In genomic region chr1:219173758-219174671, GRCh38 we compare ENCODE assay signal across 8 cellular contexts. TPM values are rescaled to one million over a fixed set of nuclear protein-coding genes. Genes with fewer than 3 reads are reported as not detected.
DNase-seq lines count a peak whose midpoint lies in the region; ATAC-seq and TF ChIP-seq lines count a peak whose summit lies in the region.

Gene LYPLAL1 (plus strand): TSS chr1:219173878. CDS start chr1:219173891, 13 bp downstream.

- no peaks in the 10 kb centered on the region for H3K36me3 ChIP-seq in kidney epithelial cell (ENCODE audit: control insufficient read depth, insufficient read depth, low read length)

- ATAC-seq in GM19025 (IDR thresholded peaks at IDR 0.05; ENCODE audit: low read depth, unreplicated experiment), result peak; percentile 65
- ATAC-seq in HG03280 (IDR thresholded peaks at IDR 0.05; ENCODE audit: unreplicated experiment), result peak; percentile 72

- H3K4me3 ChIP-seq in kidney epithelial cell (ENCODE audit: low read depth, low read length), result peak within 1 kb of the TSS; percentile 55

- DNase-seq in AML-193 (lab: John Stamatoyannopoulos, UW) (peak; percentile 78 to 81), NCI-H460 (ENCODE audit: extremely low read depth, low read depth) (peak; percentile 91), cerebellum (ENCODE audit: low spot score) (peak; percentile 87), kidney epithelial cell (ENCODE audit: low read depth) (peak; percentile 47)
- DNase-seq in activated CD4-positive, alpha-beta T cell treated with anti-CD3 and anti-CD28 coated beads for 1 hour, result peak; percentile 82
- DNase-seq in stimulated activated CD4-positive, alpha-beta T cell treated with anti-CD3 and anti-CD28 coated beads, Interleukin-15, amount 100 ng/mL, for 24 hours, result peak; percentile 90

- no peaks in the 10 kb centered on the region for H3K27me3 ChIP-seq in kidney epithelial cell (ENCODE audit: control insufficient read depth, insufficient read depth, low read length)

- no peak for TF ChIP-seq CTCF in kidney epithelial cell (IDR thresholded peaks at IDR 0.05; ENCODE audit: insufficient read depth, low read length, poor library complexity, severe bottlenecking)

RNA-seq across cellular contexts. Expression of gene LYPLAL1, which starts in this region (rescaled TPM):
- 104 and 108 TPM in 2 replicates for total RNA-seq in NCI-H460 (2014; rRNA removed; shearing (Covaris generic))
- polyA plus RNA-seq in NCI-H460 (2014; cell fraction: nucleus; rRNA removed), result 138 and 141 TPM in 2 replicates
- total RNA-seq in cerebellum, result 47.0 TPM
- 15.9 and 20.0 TPM in 2 replicates for total RNA-seq in kidney epithelial cell

Comparison
In these comparisons a context has a peak if more than half of its experiments do, and no peak if none do; other contexts are left out.
1. Peak in every context shown above with its lines: DNase-seq, ATAC-seq and H3K4me3 ChIP-seq.